11 cellular contexts compared by ENCODE assay signal in genomic region chr18:77013777-77014525, GRCh38.
DNase-seq lines count a peak whose midpoint lies in the region; ATAC-seq and TF ChIP-seq lines count a peak whose summit lies in the region.
"Had no signal": no experiment of that assay in that cellular context is flagged by ENCODE, and none has a peak within 500 bp of the region (broad histone marks: within the 10 kb centered on the region; RNA-seq: fewer than 3 reads in every experiment).

No MANE protein-coding gene starts in this region.

- TF ChIP-seq POLR2A in right lobe of liver (IDR thresholded peaks at IDR 0.05) (peak; percentile 23), Peyer's patch (IDR thresholded peaks at IDR 0.05) (no peak)

- no peaks in the 10 kb centered on the region for H3K36me3 ChIP-seq in endodermal cell (ENCODE audit: control insufficient read depth, insufficient read depth, low read length)
- H3K36me3 ChIP-seq in right lobe of liver: peaks cover 0 to 21% (median 11%) of the 10 kb centered on the region in 4 donors
- peaks cover 0 to 26% (median 0%) of the 10 kb centered on the region in 3 donors for H3K36me3 ChIP-seq in Peyer's patch

- peak overlapping the region; percentile 16 for H3K27ac ChIP-seq in endodermal cell (ENCODE audit: low read depth, low read length)
- peak overlapping the region in 1 of 3 donors; percentile 46 for H3K27ac ChIP-seq in right lobe of liver
- peak overlapping the region in 16 of 21 experiments; percentile 6 to 71 (median 44) for H3K27ac ChIP-seq in skin epidermis
- peak overlapping the region in 2 of 4 donors; percentile 8 to 12 for H3K27ac ChIP-seq in Peyer's patch

- peaks cover 15% of the 10 kb centered on the region for H3K36me3 Mint-ChIP-seq in endodermal cell (ENCODE audit: low read depth)
- H3K36me3 Mint-ChIP-seq in activated CD4-positive, alpha-beta memory T cell treated with anti-CD3 and anti-CD28 coated beads for 36 hours: peaks cover 14% of the 10 kb centered on the region

- H3K9me3 ChIP-seq in endodermal cell (ENCODE audit: control insufficient read depth, low read length): no peaks in the 10 kb centered on the region
- no peaks in the 10 kb centered on the region for H3K9me3 ChIP-seq in right lobe of liver
- no peaks in the 10 kb centered on the region for H3K9me3 ChIP-seq in Peyer's patch

- no peak overlapping the region for H3K4me3 Mint-ChIP-seq in endodermal cell
- H3K4me3 Mint-ChIP-seq in activated CD4-positive, alpha-beta memory T cell treated with anti-CD3 and anti-CD28 coated beads for 36 hours: no peak overlapping the region

- H3K27ac Mint-ChIP-seq in endodermal cell: no peak overlapping the region
- H3K27ac Mint-ChIP-seq in activated CD4-positive, alpha-beta memory T cell treated with anti-CD3 and anti-CD28 coated beads for 36 hours: no peak overlapping the region

- TF ChIP-seq CTCF in endodermal cell (conservative IDR thresholded peaks at IDR 0.05): no peak
- TF ChIP-seq CTCF in right lobe of liver (IDR thresholded peaks at IDR 0.05): no peak
- no peak for TF ChIP-seq CTCF in Peyer's patch (IDR thresholded peaks at IDR 0.05)

- no peak overlapping the region for H3K4me3 ChIP-seq in endodermal cell (ENCODE audit: low read length)
- no peak overlapping the region for H3K4me3 ChIP-seq in right lobe of liver
- H3K4me3 ChIP-seq in skin epidermis: no peak overlapping the region
- no peak overlapping the region for H3K4me3 ChIP-seq in Peyer's patch

- H3K27me3 Mint-ChIP-seq in endodermal cell (ENCODE audit: insufficient read depth): no peaks in the 10 kb centered on the region
- no peaks in the 10 kb centered on the region for H3K27me3 Mint-ChIP-seq in activated CD4-positive, alpha-beta memory T cell treated with anti-CD3 and anti-CD28 coated beads for 36 hours

- intact Hi-C loops in right lobe of liver (cut with DNase I): no loop called here
- intact Hi-C loops in activated CD4-positive, alpha-beta memory T cell treated with anti-CD3 and anti-CD28 coated beads for 36 hours (cut with micrococcal nuclease): no loop called here

- CTCF ChIA-PET in activated CD4-positive, alpha-beta memory T cell treated with anti-CD3 and anti-CD28 coated beads for 36 hours (lab: Charles Lee): interaction anchor here (1.8 to 5.5 kb wide), 3 partner anchors 11 to 30 kb away, joined by 5 to 26 read pairs (median 6); no protein-coding TSS in a partner anchor
- CTCF ChIA-PET in HEK293T (lab: Yijun Ruan, JAX): no interaction called here

- DNase-seq in GF-D8 (lab: John Stamatoyannopoulos, UW): peak; percentile 64
- no peak for DNase-seq in endodermal cell
- DNase-seq in right lobe of liver: no peak
- DNase-seq in activated CD4-positive, alpha-beta memory T cell treated with anti-CD3 and anti-CD28 coated beads for 36 hours: no peak
- no peak for DNase-seq in HEK293T (ENCODE audit: extremely low spot score)
- DNase-seq in Peyer's patch: no peak
- no peak for DNase-seq in NCI-H1105 treated with DMSO at 0.1 percent for 48 hours (lab: John Stamatoyannopoulos, UW)
- DNase-seq: mesendoderm; stimulated activated CD4-positive, alpha-beta T cell treated with anti-CD3 and anti-CD28 coated beads, Interleukin-12 subunit alpha, Interleukin-12 subunit beta, amount 100 ng/mL, for 4 hours; T-helper 2 cell had no signal

- H3K27me3 ChIP-seq in endodermal cell (ENCODE audit: control insufficient read depth, insufficient read depth, low read length, poor library complexity, severe bottlenecking): no peaks in the 10 kb centered on the region
- no peaks in the 10 kb centered on the region for H3K27me3 ChIP-seq in right lobe of liver
- H3K27me3 ChIP-seq in Peyer's patch: no peaks in the 10 kb centered on the region

- H3K4me1 ChIP-seq in endodermal cell (ENCODE audit: control insufficient read depth, insufficient read depth, low read length): no peaks in the 10 kb centered on the region
- H3K4me1 ChIP-seq in right lobe of liver: peaks cover 0 to 7% (median 3%) of the 10 kb centered on the region in 4 donors
- H3K4me1 ChIP-seq in Peyer's patch: no peaks in the 10 kb centered on the region

- WGBS in endodermal cell (ENCODE audit: insufficient coverage in 1 of 2, insufficient read length in 1 of 2), 2 experiments: 92% methylated on average over 10 to 18 of the region's 18 CpGs
- 48% methylated on average over 9 of the region's 18 CpGs for WGBS in right lobe of liver (ENCODE audit: insufficient coverage, low coverage, low lambda C conversion rate, missing lambda C conversion rate)

- peaks cover 9% of the 10 kb centered on the region for H3K4me1 Mint-ChIP-seq in endodermal cell
- peaks cover 19% of the 10 kb centered on the region for H3K4me1 Mint-ChIP-seq in activated CD4-positive, alpha-beta memory T cell treated with anti-CD3 and anti-CD28 coated beads for 36 hours (ENCODE audit: low read depth)

- no peaks in the 10 kb centered on the region for H3K9me3 Mint-ChIP-seq in endodermal cell
- H3K9me3 Mint-ChIP-seq in activated CD4-positive, alpha-beta memory T cell treated with anti-CD3 and anti-CD28 coated beads for 36 hours: no peaks in the 10 kb centered on the region

- peak; percentile 60 to 74 (median 68) for ATAC-seq in right lobe of liver

- POLR2A ChIA-PET in activated CD4-positive, alpha-beta memory T cell treated with anti-CD3 and anti-CD28 coated beads for 36 hours (lab: Charles Lee): no interaction called here
- POLR2A ChIA-PET in HEK293T (lab: Yijun Ruan, JAX): no interaction called here

- H3K9ac ChIP-seq in endodermal cell (ENCODE audit: extremely low read depth, low read length, poor library complexity, severe bottlenecking): no peak overlapping the region

TF ChIP-seq in HEK293T, 16 proteins besides CTCF, POLR2A, EP300 and RAD21:
- TF ChIP-seq PKNOX1 (IDR thresholded peaks at IDR 0.05): no peak
- TF ChIP-seq ELF4 (IDR thresholded peaks at IDR 0.05): no peak
- TF ChIP-seq TARDBP (IDR thresholded peaks at IDR 0.05): no peak
- no peak for TF ChIP-seq CTBP1 (IDR thresholded peaks at IDR 0.05; ENCODE audit: borderline replicate concordance)
- TF ChIP-seq L3MBTL2 (conservative IDR thresholded peaks at IDR 0.05): no peak
- TF ChIP-seq FOXM1 (IDR thresholded peaks at IDR 0.05; ENCODE audit: borderline replicate concordance): no peak
- TF ChIP-seq ZNF384 (IDR thresholded peaks at IDR 0.05): no peak
- no peak for TF ChIP-seq BHLHE40 (IDR thresholded peaks at IDR 0.05; ENCODE audit: borderline replicate concordance)
- no peak for TF ChIP-seq NFRKB (IDR thresholded peaks at IDR 0.05)
- TF ChIP-seq LEF1 (IDR thresholded peaks at IDR 0.05; ENCODE audit: borderline replicate concordance): no peak
- TF ChIP-seq SUZ12 (IDR thresholded peaks at IDR 0.05): no peak
